9 cellular contexts compared by ENCODE assay signal in genomic region chr2:87063431-87063830, GRCh38. TPM values are rescaled to one million over a fixed set of nuclear protein-coding genes. Genes with fewer than 3 reads are reported as not detected.
DNase-seq lines count a peak whose midpoint lies in the region; ATAC-seq and TF ChIP-seq lines count a peak whose summit lies in the region.
"Not testable (repeated sequence)": the region's sequence is repeated elsewhere in the genome, so short reads cannot be mapped to it uniquely, and the experiment has no call there.
"Had no signal": no experiment of that assay in that cellular context is flagged by ENCODE, and none has a peak within 500 bp of the region (broad histone marks: within the 10 kb centered on the region; RNA-seq: fewer than 3 reads in every experiment).

No MANE protein-coding gene starts in this region.

- H3K9ac ChIP-seq in liver (ENCODE audit: low read depth in 1 of 2, low read length in 2 of 2) = not testable (repeated sequence)

- TF ChIP-seq POLR2A in NB4 (IDR thresholded peaks at IDR 0.05; ENCODE audit: extremely low read depth, insufficient read length) = not testable (repeated sequence)

- peak; percentile 36 for ATAC-seq in left ventricle myocardium superior
- peak; percentile 18 for ATAC-seq in naive thymus-derived CD4-positive, alpha-beta T cell
- peak; percentile 60 for ATAC-seq in sciatic nerve

- H3K36me3 Mint-ChIP-seq in naive thymus-derived CD4-positive, alpha-beta T cell = not testable (repeated sequence)

- H3K9me3 Mint-ChIP-seq in naive thymus-derived CD4-positive, alpha-beta T cell = not testable (repeated sequence)

- POLR2A ChIA-PET in naive thymus-derived CD4-positive, alpha-beta T cell (lab: Charles Lee) = not testable (repeated sequence)

- not testable (repeated sequence) for H3K27me3 Mint-ChIP-seq in naive thymus-derived CD4-positive, alpha-beta T cell

- TF ChIP-seq RAD21 in liver (IDR thresholded peaks at IDR 0.05) = peak in 1 of 2 donors; percentile 23

- H3K27ac Mint-ChIP-seq in naive thymus-derived CD4-positive, alpha-beta T cell = not testable (repeated sequence)

- not testable (repeated sequence) for H3K4me3 Mint-ChIP-seq in naive thymus-derived CD4-positive, alpha-beta T cell

- CTCF ChIA-PET in naive thymus-derived CD4-positive, alpha-beta T cell (lab: Charles Lee) = not testable (repeated sequence)

- not testable (repeated sequence) for H3K9me3 ChIP-seq in liver (ENCODE audit: control insufficient read depth in 4 of 4, low read length in 3 of 4); naive thymus-derived CD4-positive, alpha-beta T cell (ENCODE audit: control insufficient read depth in 2 of 3, low read length in 3 of 3)

- intact Hi-C loops in left ventricle myocardium superior (cut with micrococcal nuclease); naive thymus-derived CD4-positive, alpha-beta T cell (cut with micrococcal nuclease); sciatic nerve (cut with DNase I): not testable (repeated sequence)

- WGBS in liver = no CpG with 5 or more reads among the region's 2 CpGs

- not testable (repeated sequence) for TF ChIP-seq CTCF in NB4 (IDR thresholded peaks at IDR 0.05; ENCODE audit: low read depth, low read length); choroid plexus epithelial cell (conservative IDR thresholded peaks at IDR 0.05; ENCODE audit: low read depth, low read length); fibroblast of villous mesenchyme (IDR thresholded peaks at IDR 0.05; ENCODE audit: insufficient read depth, low read depth, low read length); liver (IDR thresholded peaks at IDR 0.05; ENCODE audit: low read depth, low read length, missing input control)

- H3K27me3 ChIP-seq in liver (ENCODE audit: control insufficient read depth in 4 of 4, insufficient read depth in 4 of 4, low read length in 3 of 4); naive thymus-derived CD4-positive, alpha-beta T cell (ENCODE audit: control insufficient read depth in 2 of 2, insufficient read depth in 2 of 2, low read length in 2 of 2): not testable (repeated sequence)

- H3K4me1 Mint-ChIP-seq in naive thymus-derived CD4-positive, alpha-beta T cell = peaks cover 0 to 19% (median 14%) of the 10 kb centered on the region in 7 donors

- not testable (repeated sequence) for H3K27ac ChIP-seq in liver (ENCODE audit: low read depth in 1 of 2, low read length in 2 of 2); naive thymus-derived CD4-positive, alpha-beta T cell (ENCODE audit: low read depth, low read length)

- not testable (repeated sequence) for H3K4me3 ChIP-seq in NB4 (ENCODE audit: low read depth, low read length); choroid plexus epithelial cell (ENCODE audit: low read depth, low read length); fibroblast of villous mesenchyme (ENCODE audit: low read depth, low read length); liver (ENCODE audit: low read depth in 1 of 3, low read length in 3 of 3); naive thymus-derived CD4-positive, alpha-beta T cell (ENCODE audit: low read length)

- DNase-seq in CD1c-positive myeloid dendritic cell (ENCODE audit: extremely low spot score) (peak; percentile 14), NB4 (ENCODE audit: low read depth) (peak; percentile 7), choroid plexus epithelial cell (ENCODE audit: low read depth) (peak; percentile 55), fibroblast of villous mesenchyme (ENCODE audit: low read depth) (peak; percentile 6)
- not testable (repeated sequence) for DNase-seq in left ventricle myocardium superior; naive thymus-derived CD4-positive, alpha-beta T cell; sciatic nerve (ENCODE audit: low spot score)

- not testable (repeated sequence) for H3K4me1 ChIP-seq in liver (ENCODE audit: control insufficient read depth in 4 of 4, insufficient read depth in 4 of 4, low read length in 3 of 4); naive thymus-derived CD4-positive, alpha-beta T cell (ENCODE audit: control insufficient read depth in 2 of 2, insufficient read depth in 2 of 2, low read length in 2 of 2)

- not testable (repeated sequence) for H3K36me3 ChIP-seq in liver (ENCODE audit: control insufficient read depth in 4 of 4, insufficient read depth in 3 of 4, low read depth in 1 of 4, low read length in 3 of 4); naive thymus-derived CD4-positive, alpha-beta T cell (ENCODE audit: control insufficient read depth in 2 of 3, insufficient read depth in 3 of 3, low read length in 3 of 3)

TF ChIP-seq in liver, 16 proteins besides CTCF, POLR2A, EP300 and RAD21:
- peak; percentile 32 for TF ChIP-seq SP1 (IDR thresholded peaks at IDR 0.05)
- peak; percentile 54 to 73 for TF ChIP-seq RXRA (IDR thresholded peaks at IDR 0.05)
- TF ChIP-seq HNF4A (conservative IDR thresholded peaks at IDR 0.05) = peak; percentile 17 to 46
TF ChIP-seq in liver: peak in this region for 3; not testable (repeated sequence) for 13.

RNA-seq across cellular contexts. Expression of gene PLGLB1, which starts 41.8 kb away (rescaled TPM):
- 0.32 and 3.0 TPM in 2 replicates for total RNA-seq in fibroblast of villous mesenchyme
- total RNA-seq in left ventricle myocardium superior = 2.7 TPM
- total RNA-seq in liver = 10 to 100 TPM; 35.1 to 90.0 TPM
- 100 to 1,000 TPM in 1 of 2 donors, 10 to 100 TPM in 1; 90.8 to 140 TPM for polyA plus RNA-seq in liver
- total RNA-seq in naive thymus-derived CD4-positive, alpha-beta T cell = 10 to 100 TPM in 2 of 5 experiments, 1 to 10 TPM in 3; 2.5 to 20.7 (median 4.0) TPM
- polyA plus RNA-seq in naive thymus-derived CD4-positive, alpha-beta T cell = 1 to 10 TPM in 1 of 2 donors, under 1 TPM in 1; 0.85 to 1.4 TPM
- total RNA-seq in sciatic nerve = 8.9 TPM
- total RNA-seq: HT-29 had no signal
